Comparison of ENCODE assay signal across 8 cellular contexts in the genomic region with DNA sequence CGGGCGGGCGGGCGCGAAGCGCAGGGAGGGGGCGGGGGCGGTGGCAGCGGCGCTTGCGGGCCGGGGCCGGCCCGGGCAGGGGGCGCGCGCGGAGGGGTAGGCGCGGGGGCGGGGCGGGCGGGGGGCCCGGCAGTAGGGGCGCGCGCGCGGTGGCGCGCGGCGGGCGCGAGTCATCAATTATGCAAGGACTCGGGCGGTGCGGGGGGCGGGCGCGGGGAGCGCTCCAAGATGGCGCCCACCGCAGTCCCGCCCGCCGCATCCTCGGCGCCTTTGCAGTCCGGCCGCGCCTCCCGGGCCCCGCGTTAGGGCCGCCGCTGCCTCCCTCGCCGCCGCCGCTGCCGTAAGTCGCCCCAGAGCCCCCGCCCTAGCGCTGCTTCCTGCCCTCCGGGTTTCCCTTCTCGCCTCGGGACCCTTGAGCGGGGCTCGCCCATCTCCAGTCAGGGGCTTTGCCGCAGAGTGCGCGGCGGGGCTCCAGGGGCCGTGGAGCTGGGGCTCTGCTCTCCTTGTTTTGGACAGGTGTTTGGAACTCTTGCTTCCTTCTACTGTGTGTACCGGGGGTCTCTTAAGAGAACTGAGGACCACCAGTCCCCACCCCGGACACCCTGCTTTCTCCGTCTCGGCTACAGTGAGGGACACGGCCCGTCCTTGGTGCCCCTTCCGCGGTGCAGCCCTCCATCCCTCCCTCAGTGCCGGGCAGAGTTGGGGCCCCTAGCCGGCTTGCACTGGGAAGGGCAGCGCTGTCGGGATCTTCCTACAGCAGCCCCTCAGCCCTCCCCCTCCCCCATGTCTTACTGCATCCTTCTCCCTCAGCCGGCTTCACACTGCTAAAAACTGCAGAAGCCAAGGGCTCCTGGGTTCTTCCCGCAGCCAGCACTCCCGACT. TPM values are rescaled to one million over a fixed set of nuclear protein-coding genes. Genes with fewer than 3 reads are reported as not detected.
A peak's percentile ranks its signal among the peaks of the same experiment; 100 is the strongest.
DNase-seq lines count a peak whose midpoint lies in the region; TF ChIP-seq lines count a peak whose summit lies in the region.

Gene SCN8A (plus strand): TSS at position 214 of the 882 bp plus-strand sequence. CDS start 71,585 bp downstream, outside the sequence.

- H3K27me3 ChIP-seq in WERI-Rb-1 (ENCODE audit: insufficient read depth, low read depth, severe bottlenecking), result no peaks in the 10 kb centered on the region
- peaks cover 11% of the 10 kb centered on the region for H3K27me3 ChIP-seq in kidney epithelial cell (ENCODE audit: control insufficient read depth, insufficient read depth, low read length)

- peak within 1 kb of the TSS; percentile 91 for H3K4me3 ChIP-seq in WERI-Rb-1 (ENCODE audit: low read depth, low read length)
- peak within 1 kb of the TSS; percentile 48 to 56 for H3K4me3 ChIP-seq in cardiac fibroblast (replicated peaks in 1 of 2; ENCODE audit: low read depth in 2 of 2, low read length in 2 of 2)
- peak within 1 kb of the TSS; percentile 57 for H3K4me3 ChIP-seq in kidney epithelial cell (ENCODE audit: low read depth, low read length)

- peak; percentile 12 for DNase-seq in NK-92 treated with Interleukin-12 subunit alpha and Interleukin-12 subunit beta, amount 100 ng/mL, for 24 hours (lab: John Stamatoyannopoulos, UW)
- DNase-seq in NK-92 (lab: John Stamatoyannopoulos, UW; ENCODE audit: unreplicated experiment), result no peak
- peak; percentile 48 for DNase-seq in M059J (ENCODE audit: low read depth)
- peak; percentile 86 for DNase-seq in WERI-Rb-1
- peak; percentile 7 to 22 for DNase-seq in cardiac fibroblast (ENCODE audit: low read depth in 2 of 2)
- no peak for DNase-seq in kidney epithelial cell (ENCODE audit: low read depth)
- peak; percentile 27 for DNase-seq in stimulated activated CD4-positive, alpha-beta T cell treated with anti-CD3 and anti-CD28 coated beads, Interleukin-1b, Interleukin-23, amount 100 ng/mL, for 48 hours
- no peak for DNase-seq in GOT3 (lab: John Stamatoyannopoulos, UW)

- no peak for TF ChIP-seq CTCF in WERI-Rb-1 (IDR thresholded peaks at IDR 0.05; ENCODE audit: low read depth, low read length)
- TF ChIP-seq CTCF in cardiac fibroblast (IDR thresholded peaks at IDR 0.05; ENCODE audit: low read depth, low read length), result no peak
- no peak for TF ChIP-seq CTCF in kidney epithelial cell (IDR thresholded peaks at IDR 0.05; ENCODE audit: insufficient read depth, low read length, poor library complexity, severe bottlenecking)

- peak within 1 kb of the TSS; percentile 94 for H3K27ac ChIP-seq in WERI-Rb-1

- H3K9me3 ChIP-seq in WERI-Rb-1 (ENCODE audit: severe bottlenecking), result no peaks in the 10 kb centered on the region

- H3K36me3 ChIP-seq in WERI-Rb-1 (peaks cover 2% of the 10 kb centered on the region), kidney epithelial cell (ENCODE audit: control insufficient read depth, insufficient read depth, low read length) (no peaks in the 10 kb centered on the region)

RNA-seq across cellular contexts. Expression of gene SCN8A, which starts in this region (rescaled TPM):
- total RNA-seq in M059J (2014; rRNA removed; shearing (Covaris generic)), result 2.7 and 6.4 TPM in 2 replicates
- total RNA-seq in kidney epithelial cell, result 1.3 and 3.1 TPM in 2 replicates

Comparison
In these comparisons a context has a peak if more than half of its experiments do, and no peak if none do; other contexts are left out.
1. DNase-seq: peak in NK-92 treated with Interleukin-12 subunit alpha and Interleukin-12 subunit beta, amount 100 ng/mL, for 24 hours (single experiment), M059J (single experiment), WERI-Rb-1 (single experiment), cardiac fibroblast (2 of 2) and stimulated activated CD4-positive, alpha-beta T cell treated with anti-CD3 and anti-CD28 coated beads, Interleukin-1b, Interleukin-23, amount 100 ng/mL, for 48 hours (single experiment); none in NK-92 (single experiment), kidney epithelial cell (single experiment) and GOT3 (single experiment).
2. Peak in every context shown above with its lines, with median percentiles within 50 percentile points of each other: H3K4me3 ChIP-seq.